In the genomic region with DNA sequence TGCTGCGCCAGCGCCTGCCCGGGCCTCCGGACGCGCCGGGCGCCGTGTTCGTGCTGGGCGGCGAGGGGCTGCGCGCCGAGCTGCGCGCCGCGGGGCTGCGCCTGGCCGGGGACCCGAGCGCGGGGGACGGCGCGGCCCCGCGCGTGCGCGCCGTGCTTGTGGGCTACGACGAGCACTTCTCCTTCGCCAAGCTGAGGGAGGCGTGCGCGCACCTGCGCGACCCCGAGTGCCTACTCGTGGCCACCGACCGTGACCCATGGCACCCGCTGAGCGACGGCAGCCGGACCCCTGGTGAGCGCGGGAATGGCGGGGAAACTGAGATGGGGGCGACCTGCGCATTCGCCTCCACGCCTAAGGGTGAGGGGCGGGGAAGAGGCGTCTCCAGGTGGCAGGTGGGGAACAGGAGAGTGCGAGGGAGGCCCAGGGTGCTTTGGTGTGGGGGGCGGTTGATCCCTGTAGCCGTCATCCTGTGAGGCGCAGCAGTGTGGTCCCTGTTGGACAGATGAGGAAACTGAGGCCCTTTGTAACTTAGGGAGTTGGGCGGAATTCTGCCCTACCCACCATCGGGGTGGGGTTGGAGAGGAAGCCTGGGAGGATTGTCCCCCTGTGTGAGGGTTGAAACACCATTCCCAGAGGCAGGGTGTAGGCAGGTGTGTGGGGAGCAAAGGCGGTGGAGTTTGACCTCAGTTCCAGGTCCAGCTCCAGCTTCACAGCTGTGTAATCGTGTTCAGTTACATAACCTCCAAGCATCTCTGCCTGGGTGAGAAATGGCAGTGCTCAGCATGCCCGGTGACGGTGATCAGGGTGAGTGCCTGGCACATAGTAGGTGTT, we compare ENCODE assay signal across 1 cellular context.
A peak's percentile ranks its signal among the peaks of the same experiment; 100 is the strongest.
TF ChIP-seq lines count a peak whose summit lies in the region.

No MANE protein-coding gene starts in this region.

TF ChIP-seq in WTC11, 78 proteins besides CTCF, POLR2A, EP300 and RAD21 (continued from another document):
- TF ChIP-seq ATF1 (CRISPR knock-in tag; IDR thresholded peaks at IDR 0.05) (no peak), FOXP4 (CRISPR knock-in tag; IDR thresholded peaks at IDR 0.05) (no peak), GABPB1 (CRISPR knock-in tag; IDR thresholded peaks at IDR 0.05) (peak; percentile 63), ZNF263 (CRISPR knock-in tag; IDR thresholded peaks at IDR 0.05; ENCODE audit: low read depth) (no peak)
